ENCODE assay signal across 10 cellular contexts in the genomic region with DNA sequence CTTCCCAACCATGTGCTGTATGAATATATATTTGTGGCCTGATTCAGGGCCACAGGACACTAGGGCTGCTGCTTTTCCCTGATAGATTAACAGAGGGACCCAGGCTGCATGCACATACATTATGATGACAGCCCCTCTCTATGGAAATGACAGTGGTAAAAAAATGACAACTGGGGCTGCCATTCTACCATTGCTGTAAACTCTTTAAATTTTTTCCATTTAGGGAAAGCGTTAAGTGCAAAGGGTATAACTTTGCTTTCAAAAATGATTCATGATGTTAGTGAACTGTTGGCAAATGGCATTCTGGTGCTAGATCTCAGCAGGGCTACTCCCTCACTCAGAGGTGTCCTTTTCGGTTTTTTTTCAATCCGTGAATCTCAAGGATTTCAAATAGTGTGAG. TPM values are rescaled to one million over a fixed set of nuclear protein-coding genes. Genes with fewer than 3 reads are reported as not detected.
A peak's percentile ranks its signal among the peaks of the same experiment; 100 is the strongest.
DNase-seq lines count a peak whose midpoint lies in the region; ATAC-seq and TF ChIP-seq lines count a peak whose summit lies in the region.
"Had no signal": no experiment of that assay in that cellular context is flagged by ENCODE, and none has a peak within 500 bp of the region (broad histone marks: within the 10 kb centered on the region; RNA-seq: fewer than 3 reads in every experiment).

No MANE protein-coding gene starts in this region.

- TF ChIP-seq CTCF in SK-N-SH (IDR thresholded peaks at IDR 0.05), result no peak
- TF ChIP-seq CTCF in type B pancreatic cell (conservative IDR thresholded peaks at IDR 0.05), result no peak

- peak overlapping the region; percentile 90 for H3K4me3 Mint-ChIP-seq in type B pancreatic cell
- no peak overlapping the region for H3K4me3 Mint-ChIP-seq in stimulated activated effector memory CD8-positive, alpha-beta T cell treated with anti-CD3 and anti-CD28 coated beads, Interleukin-12 subunit alpha, Interleukin-12 subunit beta, amount 100 ng/mL, for 72 hours
- H3K4me3 Mint-ChIP-seq: activated CD8-positive, alpha-beta T cell treated with anti-CD3 and anti-CD28 coated beads for 36 hours had no signal

- H3K9me2 ChIP-seq in SK-N-SH, result no peaks in the 10 kb centered on the region

- ATAC-seq in SK-N-SH treated with all-trans-retinoic acid at 6 μM for 48 hours, result no peak
- ATAC-seq in stimulated activated effector memory CD8-positive, alpha-beta T cell treated with anti-CD3 and anti-CD28 coated beads, Interleukin-12 subunit alpha, Interleukin-12 subunit beta, amount 100 ng/mL, for 72 hours, result no peak
- ATAC-seq: activated CD8-positive, alpha-beta T cell treated with anti-CD3 and anti-CD28 coated beads for 36 hours had no signal

- H3K27ac ChIP-seq in SK-N-SH (ENCODE audit: low read depth in 2 of 2, low read length in 1 of 2) (peak overlapping the region in 1 of 2 experiments; percentile 22; a peak in 1 of 4 replicates), ectodermal cell (ENCODE audit: insufficient read depth, low read depth, low read length, poor library complexity, severe bottlenecking) (peak overlapping the region; percentile 11)
- H3K27ac ChIP-seq: SK-N-MC had no signal

- H3K27ac Mint-ChIP-seq in type B pancreatic cell, result peak overlapping the region; percentile 91
- H3K27ac Mint-ChIP-seq in stimulated activated effector memory CD8-positive, alpha-beta T cell treated with anti-CD3 and anti-CD28 coated beads, Interleukin-12 subunit alpha, Interleukin-12 subunit beta, amount 100 ng/mL, for 72 hours, result no peak overlapping the region
- H3K27ac Mint-ChIP-seq: activated CD8-positive, alpha-beta T cell treated with anti-CD3 and anti-CD28 coated beads for 36 hours had no signal

- no peaks in the 10 kb centered on the region for H3K27me3 Mint-ChIP-seq in type B pancreatic cell

- H3K4me3 ChIP-seq in SK-N-SH (ENCODE audit: low read depth in 2 of 2, low read length in 1 of 2) (peak overlapping the region in 1 of 2 experiments; percentile 27; a peak in 1 of 4 replicates), ectodermal cell (ENCODE audit: insufficient read depth, low read depth, low read length) (no peak overlapping the region), mucosa of stomach (ENCODE audit: low read length) (no peak overlapping the region)
- H3K4me3 ChIP-seq: SK-N-MC had no signal

- peaks cover 42 to 44% of the 10 kb centered on the region in 2 experiments for H3K4me1 ChIP-seq in SK-N-SH (ENCODE audit: control insufficient read depth in 1 of 2, insufficient read depth in 2 of 2, low read depth in 1 of 2, low read length in 1 of 2)
- H3K4me1 ChIP-seq in ectodermal cell (ENCODE audit: control insufficient read depth, insufficient read depth, low read length), result peaks cover 63% of the 10 kb centered on the region
- H3K4me1 ChIP-seq in mucosa of stomach (ENCODE audit: control insufficient read depth, insufficient read depth, low read length), result peaks cover 50% of the 10 kb centered on the region

- DNase-seq in SK-N-SH (no peak), type B pancreatic cell (ENCODE audit: extremely low spot score, unreplicated experiment) (no peak), foreskin melanocyte (no peak), activated T-cell treated with anti-CD3 and anti-CD28 coated beads for 4 hours (no peak)
- no peak for DNase-seq in stimulated activated effector memory CD8-positive, alpha-beta T cell treated with anti-CD3 and anti-CD28 coated beads, Interleukin-12 subunit alpha, Interleukin-12 subunit beta, amount 100 ng/mL, for 72 hours (ENCODE audit: low spot score in 2 of 2)
- DNase-seq: activated CD8-positive, alpha-beta T cell treated with anti-CD3 and anti-CD28 coated beads for 36 hours had no signal

- peaks cover 6% of the 10 kb centered on the region for H3K36me3 Mint-ChIP-seq in type B pancreatic cell
- no peaks in the 10 kb centered on the region for H3K36me3 Mint-ChIP-seq in stimulated activated effector memory CD8-positive, alpha-beta T cell treated with anti-CD3 and anti-CD28 coated beads, Interleukin-12 subunit alpha, Interleukin-12 subunit beta, amount 100 ng/mL, for 72 hours

- H3K27me3 ChIP-seq in SK-N-SH (ENCODE audit: insufficient read depth) (no peaks in the 10 kb centered on the region), ectodermal cell (ENCODE audit: control insufficient read depth, insufficient read depth, low read length, poor library complexity, severe bottlenecking) (no peaks in the 10 kb centered on the region), mucosa of stomach (ENCODE audit: control insufficient read depth, insufficient read depth, low read length) (no peaks in the 10 kb centered on the region)

- CTCF ChIA-PET in SK-N-SH (lab: Yijun Ruan, JAX), result no interaction called here

- peaks cover 84% of the 10 kb centered on the region for H3K79me2 ChIP-seq in SK-N-SH (ENCODE audit: insufficient read depth)

- peak overlapping the region; percentile 25; the same call in 1 of the 2 replicates for H3K4me2 ChIP-seq in SK-N-SH

- H2AFZ ChIP-seq in SK-N-SH (ENCODE audit: low read depth), result no peak overlapping the region

- no peak for TF ChIP-seq RAD21 in SK-N-SH (IDR thresholded peaks at IDR 0.05; ENCODE audit: low read length)

- H3K9me3 ChIP-seq in SK-N-SH (no peaks in the 10 kb centered on the region), ectodermal cell (ENCODE audit: control insufficient read depth, low read length) (no peaks in the 10 kb centered on the region), mucosa of stomach (ENCODE audit: control insufficient read depth, low read length) (no peaks in the 10 kb centered on the region)

- peaks cover 67% of the 10 kb centered on the region for H4K20me1 ChIP-seq in SK-N-SH (ENCODE audit: insufficient read depth)

- 63% methylated on average over 3 of the region's 3 CpGs for WGBS in SK-N-SH (ENCODE audit: low lambda C conversion rate)
- WGBS in ectodermal cell, 2 experiments, result 21 to 29% methylated on average over 1 to 3 of the region's 3 CpGs

- POLR2A ChIA-PET in SK-N-SH (lab: Yijun Ruan, JAX), result interaction anchor here (0.6 kb wide), 1 partner anchor 109 kb away, joined by 3 read pairs; no protein-coding TSS in a partner anchor

- H3K9me3 Mint-ChIP-seq in type B pancreatic cell, result no peaks in the 10 kb centered on the region
- no peaks in the 10 kb centered on the region for H3K9me3 Mint-ChIP-seq in stimulated activated effector memory CD8-positive, alpha-beta T cell treated with anti-CD3 and anti-CD28 coated beads, Interleukin-12 subunit alpha, Interleukin-12 subunit beta, amount 100 ng/mL, for 72 hours
- H3K9me3 Mint-ChIP-seq: activated CD8-positive, alpha-beta T cell treated with anti-CD3 and anti-CD28 coated beads for 36 hours had no signal

- peaks cover 14% of the 10 kb centered on the region for H3F3A ChIP-seq in SK-N-SH (replicated peaks; ENCODE audit: insufficient read depth)

- TF ChIP-seq EP300 in SK-N-SH (IDR thresholded peaks at IDR 0.05; ENCODE audit: borderline replicate concordance in 1 of 2, low read depth in 1 of 2, low read length in 1 of 2), result no peak

- H3K9ac ChIP-seq in SK-N-SH (no peak overlapping the region), mucosa of stomach (ENCODE audit: low read length) (peak overlapping the region; percentile 18)

- peaks cover 5 to 12% of the 10 kb centered on the region in 2 experiments for H3K36me3 ChIP-seq in SK-N-SH (replicated peaks in 1 of 2; ENCODE audit: control insufficient read depth in 1 of 2, insufficient read depth in 2 of 2, low read length in 1 of 2)
- H3K36me3 ChIP-seq in ectodermal cell (ENCODE audit: control insufficient read depth, insufficient read depth, low read length), result peaks cover under 1% of the 10 kb centered on the region
- no peaks in the 10 kb centered on the region for H3K36me3 ChIP-seq in mucosa of stomach (ENCODE audit: control insufficient read depth, insufficient read depth, low read length)

- peaks cover 59% of the 10 kb centered on the region for H3K4me1 Mint-ChIP-seq in type B pancreatic cell (ENCODE audit: unreplicated experiment)
- H3K4me1 Mint-ChIP-seq in stimulated activated effector memory CD8-positive, alpha-beta T cell treated with anti-CD3 and anti-CD28 coated beads, Interleukin-12 subunit alpha, Interleukin-12 subunit beta, amount 100 ng/mL, for 72 hours, result no peaks in the 10 kb centered on the region

TF ChIP-seq in SK-N-SH treated with all-trans-retinoic acid at 6 μM for 48 hours, 23 proteins besides CTCF, POLR2A, EP300 and RAD21:
- no peak for TF ChIP-seq ZFP30 (CRISPR knock-in tag; IDR thresholded peaks at IDR 0.05)
- TF ChIP-seq, protein P1, sequence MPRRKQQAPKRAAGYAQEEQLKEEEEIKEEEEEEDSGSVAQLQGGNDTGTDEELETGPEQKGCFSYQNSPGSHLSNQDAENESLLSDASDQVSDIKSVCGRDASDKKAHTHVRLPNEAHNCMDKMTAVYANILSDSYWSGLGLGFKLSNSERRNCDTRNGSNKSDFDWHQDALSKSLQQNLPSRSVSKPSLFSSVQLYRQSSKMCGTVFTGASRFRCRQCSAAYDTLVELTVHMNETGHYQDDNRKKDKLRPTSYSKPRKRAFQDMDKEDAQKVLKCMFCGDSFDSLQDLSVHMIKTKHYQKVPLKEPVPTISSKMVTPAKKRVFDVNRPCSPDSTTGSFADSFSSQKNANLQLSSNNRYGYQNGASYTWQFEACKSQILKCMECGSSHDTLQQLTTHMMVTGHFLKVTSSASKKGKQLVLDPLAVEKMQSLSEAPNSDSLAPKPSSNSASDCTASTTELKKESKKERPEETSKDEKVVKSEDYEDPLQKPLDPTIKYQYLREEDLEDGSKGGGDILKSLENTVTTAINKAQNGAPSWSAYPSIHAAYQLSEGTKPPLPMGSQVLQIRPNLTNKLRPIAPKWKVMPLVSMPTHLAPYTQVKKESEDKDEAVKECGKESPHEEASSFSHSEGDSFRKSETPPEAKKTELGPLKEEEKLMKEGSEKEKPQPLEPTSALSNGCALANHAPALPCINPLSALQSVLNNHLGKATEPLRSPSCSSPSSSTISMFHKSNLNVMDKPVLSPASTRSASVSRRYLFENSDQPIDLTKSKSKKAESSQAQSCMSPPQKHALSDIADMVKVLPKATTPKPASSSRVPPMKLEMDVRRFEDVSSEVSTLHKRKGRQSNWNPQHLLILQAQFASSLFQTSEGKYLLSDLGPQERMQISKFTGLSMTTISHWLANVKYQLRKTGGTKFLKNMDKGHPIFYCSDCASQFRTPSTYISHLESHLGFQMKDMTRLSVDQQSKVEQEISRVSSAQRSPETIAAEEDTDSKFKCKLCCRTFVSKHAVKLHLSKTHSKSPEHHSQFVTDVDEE (CRISPR knock-in tag; IDR thresholded peaks at IDR 0.05), result no peak
- TF ChIP-seq OSR1 (CRISPR knock-in tag; IDR thresholded peaks at IDR 0.05), result no peak

RNA-seq across cellular contexts. Expression of a gene that starts 4.2 kb away (rescaled TPM):
- 51.5 and 69.7 TPM in 2 replicates for polyA plus RNA-seq in SK-N-SH (2012; rRNA removed)
- polyA plus RNA-seq in SK-N-SH (2012; cell fraction: cytosol; rRNA removed), result 41.0 and 63.0 TPM in 2 replicates
- polyA plus RNA-seq in SK-N-SH (2012; cell fraction: nucleus; rRNA removed), result 128 and 129 TPM in 2 replicates
- 97.3 TPM for polyA plus RNA-seq in ectodermal cell (2013, experiment 1 of 4)
- 79.5 TPM for polyA plus RNA-seq in ectodermal cell (2013, experiment 2 of 4)
- polyA plus RNA-seq in ectodermal cell (2013, experiment 3 of 4), result 94.3 TPM
- polyA plus RNA-seq in ectodermal cell (2013, experiment 4 of 4), result 95.7 TPM
- 101 and 113 TPM in 2 replicates for total RNA-seq in type B pancreatic cell (ENCODE audit: low replicate concordance)
